In genomic region chr22:36356708-36357694, GRCh38 we compare ENCODE assay signal across 9 cellular contexts. TPM values are rescaled to one million over a fixed set of nuclear protein-coding genes. Genes with fewer than 3 reads are reported as not detected.
DNase-seq lines count a peak whose midpoint lies in the region; ATAC-seq and TF ChIP-seq lines count a peak whose summit lies in the region.
"Had no signal": no experiment of that assay in that cellular context is flagged by ENCODE, and none has a peak within 500 bp of the region (broad histone marks: within the 10 kb centered on the region; RNA-seq: fewer than 3 reads in every experiment).

No MANE protein-coding gene starts in this region.

- H3K36me3 Mint-ChIP-seq in MCF 10A (ENCODE audit: insufficient read depth, unreplicated experiment) (peaks cover 25% of the 10 kb centered on the region), natural killer cell (no peaks in the 10 kb centered on the region)

- in situ Hi-C loops in G401 (cut with HindIII; ENCODE audit: low sequenced_read_pairs): no loop called here

- H3K27ac ChIP-seq in A673 (ENCODE audit: low read depth, low read length, poor library complexity, severe bottlenecking) (peak overlapping the region; percentile 27), PC-9 (peak overlapping the region; percentile 25)

- no peaks in the 10 kb centered on the region for H3K27me3 ChIP-seq in A673 (replicated peaks; ENCODE audit: insufficient read depth, low read depth, low read length, poor library complexity)
- H3K27me3 ChIP-seq in PC-9 (ENCODE audit: insufficient read depth, low read depth): no peaks in the 10 kb centered on the region

- POLR2A ChIA-PET in A673 (lab: Charles Lee; ENCODE audit: low non-redundant PET): no interaction called here
- POLR2A ChIA-PET in PC-9 (lab: Charles Lee; ENCODE audit: unreplicated experiment): interaction anchor here (0.6 kb wide), 2 partner anchors 8 to 887 kb away, joined by 3 read pairs; partner anchors contain the start of gene RAC2
- POLR2A ChIA-PET in MCF 10A (lab: Yijun Ruan, JAX): interaction anchor here (0.7 to 5.5 kb wide), 8 partner anchors 8 to 31 kb away, joined by 3 to 39 read pairs (median 4); partner anchors contain the start of gene MYH9

- H3K9me3 Mint-ChIP-seq in MCF 10A (ENCODE audit: unreplicated experiment): no peaks in the 10 kb centered on the region
- H3K9me3 Mint-ChIP-seq in natural killer cell: no peaks in the 10 kb centered on the region

- no peaks in the 10 kb centered on the region for H3K36me3 ChIP-seq in A673 (ENCODE audit: insufficient read depth, low read length, poor library complexity, severe bottlenecking)
- H3K36me3 ChIP-seq in PC-9 (ENCODE audit: low read depth): peaks cover 14% of the 10 kb centered on the region; the same call in 1 of the 2 replicates

- CTCF ChIA-PET in A673 (lab: Charles Lee) (no interaction called here), PC-9 (lab: Charles Lee) (no interaction called here), MCF 10A (lab: Yijun Ruan, JAX) (interaction anchor here (0.9 to 1.4 kb wide), 3 partner anchors 14 to 32 kb away, joined by 3 to 7 read pairs (median 3); no protein-coding TSS in a partner anchor)

- TF ChIP-seq CTCF in A673 (conservative IDR thresholded peaks at IDR 0.05; ENCODE audit: low read depth, low read length) (no peak), PC-9 (conservative IDR thresholded peaks at IDR 0.05) (no peak), MCF 10A (IDR thresholded peaks at IDR 0.05; ENCODE audit: unreplicated experiment) (no peak), natural killer cell (IDR thresholded peaks at IDR 0.05) (peak; percentile 42)

- no peak overlapping the region for H2AFZ ChIP-seq in PC-9

- H3K4me1 ChIP-seq in A673 (ENCODE audit: insufficient read depth, low read length, poor library complexity, severe bottlenecking) (peaks cover 29% of the 10 kb centered on the region), PC-9 (replicated peaks; ENCODE audit: insufficient read depth) (peaks cover 60% of the 10 kb centered on the region)

- DNase-seq in A673 (ENCODE audit: low spot score) (no peak), PC-9 (no peak), MCF 10A (ENCODE audit: unreplicated experiment) (no peak), natural killer cell (no peak), G401 (ENCODE audit: low spot score) (no peak), NCI-H226 (no peak)
- DNase-seq: DND-41 had no signal

- H3K4me1 Mint-ChIP-seq in MCF 10A (ENCODE audit: insufficient read depth, unreplicated experiment) (peaks cover 63% of the 10 kb centered on the region), natural killer cell (peaks cover 87 to 93% of the 10 kb centered on the region in 2 donors)

- H3K9me2 ChIP-seq in PC-9 (ENCODE audit: insufficient read depth): no peaks in the 10 kb centered on the region

- no peak overlapping the region for H3K4me2 ChIP-seq in PC-9

- H3F3A ChIP-seq in PC-9 (ENCODE audit: insufficient read depth, low read depth): peaks cover 95% of the 10 kb centered on the region

- peak; percentile 65 to 75 (median 73) for ATAC-seq in natural killer cell
- ATAC-seq in GM19467 (IDR thresholded peaks at IDR 0.05; ENCODE audit: unreplicated experiment): no peak
- ATAC-seq in GM19023 (IDR thresholded peaks at IDR 0.05; ENCODE audit: unreplicated experiment): no peak

- H3K4me3 ChIP-seq in A673 (ENCODE audit: low read depth, low read length, poor library complexity, severe bottlenecking) (no peak overlapping the region), PC-9 (no peak overlapping the region)

- intact Hi-C loops in A673 (cut with micrococcal nuclease; ENCODE audit: unreplicated experiment): no loop called here
- intact Hi-C loops in PC-9 (cut with micrococcal nuclease; ENCODE audit: unreplicated experiment): no loop called here
- intact Hi-C loops in MCF 10A (cut with micrococcal nuclease): no loop called here
- intact Hi-C loops in natural killer cell (cut with micrococcal nuclease): loop anchor here (1.0 to 2.0 kb wide), 2 partner anchors 26 to 113 kb away; no protein-coding TSS in a partner anchor

- H4K20me1 ChIP-seq in PC-9 (ENCODE audit: insufficient read depth): peaks cover 99% of the 10 kb centered on the region

- H3K4me3 Mint-ChIP-seq in MCF 10A (ENCODE audit: unreplicated experiment) (no peak overlapping the region), natural killer cell (peak overlapping the region; percentile 64)

- no TSS peak for BruUV-seq in A673 (replicated peaks; lab: Mats Ljungman, UMichigan)
- TSS peak; percentile 2 for BruUV-seq in PC-9 (replicated peaks; lab: Mats Ljungman, UMichigan)
- BruUV-seq in MCF 10A (replicated peaks; lab: Mats Ljungman, UMichigan): no TSS peak

- H3K79me2 ChIP-seq in PC-9 (ENCODE audit: low read depth): peaks cover 100% of the 10 kb centered on the region

- H3K27ac Mint-ChIP-seq in MCF 10A (ENCODE audit: low read depth, unreplicated experiment) (peak overlapping the region; percentile 87), natural killer cell (peak overlapping the region; percentile 90 to 96)

- no peaks in the 10 kb centered on the region for H3K27me3 Mint-ChIP-seq in MCF 10A (ENCODE audit: insufficient read depth, unreplicated experiment)
- H3K27me3 Mint-ChIP-seq in natural killer cell (ENCODE audit: low read depth in 2 of 2): no peaks in the 10 kb centered on the region

- H3K9me3 ChIP-seq in A673 (ENCODE audit: low read depth, low read length, poor library complexity, severe bottlenecking) (no peaks in the 10 kb centered on the region), PC-9 (ENCODE audit: insufficient read depth, low read depth) (no peaks in the 10 kb centered on the region)

RNA-seq across cellular contexts. Expression of gene MYH9, which starts 30.8 kb away (rescaled TPM):
- total RNA-seq in A673 (2021) (290 and 323 TPM in 2 replicates), PC-9 (2021) (758 and 776 TPM in 2 replicates), MCF 10A (2022) (643 and 653 TPM in 2 replicates), natural killer cell (1,000 to 10,000 TPM in 1 of 3 donors, 100 to 1,000 TPM in 2; 803 to 1,038 (median 808) TPM)
- 153 and 185 TPM in 2 replicates for total RNA-seq in G401 (2014; rRNA removed; shearing (Covaris generic))

Comparison
In these comparisons a context has a peak if more than half of its experiments do, and no peak if none do; other contexts are left out.
1. ATAC-seq: peak in natural killer cell (3 of 3); none in GM19467 (single experiment) and GM19023 (single experiment).